Comparison of ENCODE assay signal across 8 cellular contexts in the genomic region with DNA sequence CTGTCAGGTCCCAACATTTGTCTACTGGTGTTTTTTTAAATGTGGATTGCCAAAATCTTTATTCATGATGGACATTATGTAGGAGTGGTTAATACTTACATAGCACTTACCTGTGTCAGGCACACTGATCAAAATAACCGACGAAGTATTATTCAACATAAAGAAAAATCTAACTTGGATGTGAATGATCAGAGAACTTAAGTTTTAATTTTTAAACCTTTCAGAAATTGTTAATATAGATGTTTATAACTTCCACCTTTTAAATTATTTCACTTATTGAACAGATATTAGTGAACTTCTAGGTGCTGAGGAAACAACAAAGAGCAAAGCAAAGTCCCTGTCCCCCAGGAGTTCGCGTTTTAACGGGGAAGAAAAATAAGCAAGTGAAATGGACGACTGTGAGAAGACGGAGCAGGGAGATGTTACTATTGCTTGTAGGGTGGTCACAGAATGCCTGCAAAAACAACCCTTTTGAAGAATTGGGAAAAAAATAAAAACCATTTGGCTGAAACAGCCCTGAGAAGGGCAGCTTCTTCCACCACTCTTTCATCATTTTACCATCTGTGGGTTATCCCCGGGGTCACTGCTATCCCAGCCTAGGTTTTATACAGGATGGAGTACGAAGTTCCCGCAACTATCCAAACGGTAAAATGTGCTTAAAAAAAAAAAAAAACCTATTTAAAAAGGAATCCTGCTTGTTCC. TPM values are rescaled to one million over a fixed set of nuclear protein-coding genes. Genes with fewer than 3 reads are reported as not detected.
DNase-seq lines count a peak whose midpoint lies in the region; ATAC-seq and TF ChIP-seq lines count a peak whose summit lies in the region.

No MANE protein-coding gene starts in this region.

- peak overlapping the region; percentile 66 for H3K4me3 ChIP-seq in GM06990 (replicated peaks; ENCODE audit: low read depth, low read length)
- H3K4me3 ChIP-seq in HUES48 (ENCODE audit: low read depth, low read length): peak overlapping the region; percentile 66
- peak overlapping the region; percentile 77 to 96 (median 88) for H3K4me3 ChIP-seq in breast epithelium
- peak overlapping the region; percentile 70 for H3K4me3 ChIP-seq in lower lobe of right lung
- H3K4me3 ChIP-seq in aorta (ENCODE audit: low read length in 2 of 2): peak overlapping the region; percentile 45 to 96

- ATAC-seq in lower lobe of right lung (peak; percentile 3 to 16), aorta (ENCODE audit: low FRiP score) (no peak), HG02970 (IDR thresholded peaks at IDR 0.05; ENCODE audit: low FRiP score, unreplicated experiment) (no peak)

- no peak overlapping the region for H3K27ac ChIP-seq in HUES48 (ENCODE audit: low read depth, low read length)
- H3K27ac ChIP-seq in breast epithelium: peak overlapping the region; percentile 91 to 94
- H3K27ac ChIP-seq in lower lobe of right lung: peak overlapping the region; percentile 81
- peak overlapping the region in 1 of 2 donors; percentile 22 for H3K27ac ChIP-seq in aorta (ENCODE audit: low read depth in 1 of 2, low read length in 2 of 2)

- H3K27me3 ChIP-seq in GM06990 (replicated peaks; ENCODE audit: control insufficient read depth, insufficient read depth, low read length): no peaks in the 10 kb centered on the region
- H3K27me3 ChIP-seq in HUES48 (ENCODE audit: control insufficient read depth, insufficient read depth, low read length): peaks cover 14% of the 10 kb centered on the region; the same call in 1 of the 2 replicates
- no peaks in the 10 kb centered on the region for H3K27me3 ChIP-seq in breast epithelium
- no peaks in the 10 kb centered on the region for H3K27me3 ChIP-seq in lower lobe of right lung (ENCODE audit: low read depth)
- no peaks in the 10 kb centered on the region for H3K27me3 ChIP-seq in aorta (ENCODE audit: control insufficient read depth in 1 of 2, insufficient read depth in 2 of 2, low read length in 1 of 2)

- DNase-seq in GM06990 (ENCODE audit: extremely low read depth, insufficient read length): no peak
- no peak for DNase-seq in breast epithelium (ENCODE audit: low spot score in 2 of 2)
- no peak for DNase-seq in lower lobe of right lung
- DNase-seq in aorta: no peak
- DNase-seq in activated effector memory CD4-positive, alpha-beta T cell treated with anti-CD3 and anti-CD28 coated beads, Interleukin-2, amount 50 U/mL, for 16 hours: no peak
- no peak for DNase-seq in HT-29 (ENCODE audit: low spot score)

- H3K9me3 ChIP-seq in HUES48 (ENCODE audit: control insufficient read depth, insufficient read depth, low read length) (peaks cover 6% of the 10 kb centered on the region; the same call in 1 of the 2 replicates), breast epithelium (no peaks in the 10 kb centered on the region), lower lobe of right lung (no peaks in the 10 kb centered on the region), aorta (ENCODE audit: control insufficient read depth, low read length) (no peaks in the 10 kb centered on the region)

- H3K4me1 ChIP-seq in HUES48 (ENCODE audit: control insufficient read depth, insufficient read depth, low read length) (peaks cover 14% of the 10 kb centered on the region), breast epithelium (peaks cover 0 to 3% of the 10 kb centered on the region in 2 donors), lower lobe of right lung (peaks cover 22% of the 10 kb centered on the region), aorta (ENCODE audit: control insufficient read depth in 1 of 2, insufficient read depth in 2 of 2, low read length in 2 of 2) (no peaks in the 10 kb centered on the region)

- peak overlapping the region; percentile 63 for H3K9ac ChIP-seq in HUES48 (ENCODE audit: low read depth, low read length)

- no peak for TF ChIP-seq POLR2A in breast epithelium (IDR thresholded peaks at IDR 0.05)

- 18% methylated on average over 11 of the region's 11 CpGs for WGBS in aorta, 2 donors

- intact Hi-C loops in breast epithelium (cut with DNase I; ENCODE audit: low total_unique reads) (no loop called here), lower lobe of right lung (cut with DNase I) (no loop called here), aorta (cut with DNase I) (loop anchor here (1.0 to 5.0 kb wide), 2 partner anchors 87 to 89 kb away; a partner anchor contains a TSS)

- TF ChIP-seq CTCF in GM06990 (IDR thresholded peaks at IDR 0.05; ENCODE audit: insufficient read depth, low read length, poor library complexity, severe bottlenecking): no peak
- TF ChIP-seq CTCF in breast epithelium (IDR thresholded peaks at IDR 0.05): no peak
- no peak for TF ChIP-seq CTCF in lower lobe of right lung (IDR thresholded peaks at IDR 0.05)

- H3K36me3 ChIP-seq in GM06990 (ENCODE audit: control insufficient read depth, insufficient read depth, low read length) (no peaks in the 10 kb centered on the region), HUES48 (ENCODE audit: control insufficient read depth, insufficient read depth, low read length) (peaks cover 9% of the 10 kb centered on the region), breast epithelium (no peaks in the 10 kb centered on the region), lower lobe of right lung (no peaks in the 10 kb centered on the region), aorta (ENCODE audit: control insufficient read depth in 1 of 2, insufficient read depth in 2 of 2, low read length in 1 of 2) (peaks cover 0 to 3% of the 10 kb centered on the region in 2 donors)

RNA-seq across cellular contexts. Expression of a gene that starts 0.9 kb away (rescaled TPM):
- total RNA-seq in breast epithelium (10 to 100 TPM; 21.3 to 26.1 (median 25.6) TPM), lower lobe of right lung (31.0 TPM), aorta (10 to 100 TPM; 24.1 to 28.4 TPM)
- 10 to 100 TPM in 1 of 2 donors, 1 to 10 TPM in 1; 3.0 to 13.4 TPM for polyA plus RNA-seq in aorta
- 1.5 and 1.7 TPM in 2 replicates for total RNA-seq in HT-29 (2014; rRNA removed; shearing (Covaris generic))

Comparison
In these comparisons a context has a peak if more than half of its experiments do, and no peak if none do; other contexts are left out.
1. ATAC-seq: peak in lower lobe of right lung (2 of 2); none in aorta (single experiment) and HG02970 (single experiment).
2. intact Hi-C loops: an anchor here in aorta (1.0 to 5.0 kb wide); none called in breast epithelium and lower lobe of right lung.
3. Peak in every context shown above with its lines, with median percentiles within 50 percentile points of each other: H3K4me3 ChIP-seq.